18 cellular contexts compared by ENCODE assay signal in the genomic region with DNA sequence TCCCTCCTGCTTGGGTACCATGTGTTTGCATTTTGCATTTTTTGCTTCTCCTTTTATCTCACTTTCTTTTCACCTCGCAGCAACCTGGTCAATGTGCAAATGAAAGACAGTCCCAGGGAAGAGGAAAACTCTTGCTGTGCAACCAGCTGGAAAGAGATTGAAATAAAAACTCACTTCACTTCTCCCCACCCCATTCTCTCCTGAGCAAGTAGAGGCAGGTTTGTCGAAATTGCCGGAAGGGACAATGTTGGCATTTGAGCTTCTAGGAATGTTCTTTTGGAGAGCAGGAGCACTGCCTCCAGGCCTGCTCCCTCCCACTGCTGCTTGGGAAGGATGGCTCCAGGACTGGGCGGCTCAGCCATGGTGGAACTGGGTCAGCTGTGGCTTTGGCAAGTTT. TPM values are rescaled to one million over a fixed set of nuclear protein-coding genes. Genes with fewer than 3 reads are reported as not detected.
A peak's percentile ranks its signal among the peaks of the same experiment; 100 is the strongest.
DNase-seq lines count a peak whose midpoint lies in the region; ATAC-seq and TF ChIP-seq lines count a peak whose summit lies in the region.
"Had no signal": no experiment of that assay in that cellular context is flagged by ENCODE, and none has a peak within 500 bp of the region (broad histone marks: within the 10 kb centered on the region; RNA-seq: fewer than 3 reads in every experiment).

No MANE protein-coding gene starts in this region.

- in situ Hi-C loops in GM23248 (cut with MboI) = loop anchor here (25.0 kb wide), 2 partner anchors 795 to 1095 kb away; no protein-coding TSS in a partner anchor

- H3K27ac ChIP-seq in GM23248 (no peak overlapping the region), OCI-LY7 (ENCODE audit: low read depth, low read length, poor library complexity, severe bottlenecking) (peak overlapping the region; percentile 38), trophoblast cell (ENCODE audit: low read depth, low read length) (peak overlapping the region; percentile 24)
- H3K27ac ChIP-seq: C4-2B, heart left ventricle, PC-9 had no signal

- no peak overlapping the region for H4K8ac ChIP-seq in trophoblast cell (ENCODE audit: low read depth, low read length)

- H3K36me3 ChIP-seq in GM23248 (ENCODE audit: low read depth) (no peaks in the 10 kb centered on the region), OCI-LY7 (ENCODE audit: insufficient read depth, low read length) (no peaks in the 10 kb centered on the region), trophoblast cell (ENCODE audit: control insufficient read depth in 1 of 2, insufficient read depth in 2 of 2, low read length in 2 of 2) (no peaks in the 10 kb centered on the region)
- H3K36me3 ChIP-seq: heart left ventricle had no signal

- H3K4me3 Mint-ChIP-seq in CD14-positive monocyte = no peak overlapping the region
- H3K4me3 Mint-ChIP-seq: activated B cell treated with CpG ODN at 0.5 μM for 24 hours; activated CD8-positive, alpha-beta T cell treated with anti-CD3 and anti-CD28 coated beads for 36 hours; activated T-cell treated with anti-CD3 and anti-CD28 coated beads, Interleukin-2, amount 50 U/mL, for 24 hours; HFFc6; memory B cell; naive thymus-derived CD8-positive, alpha-beta T cell had no signal

- peaks cover 0 to 9% (median 5%) of the 10 kb centered on the region in 7 donors for H3K9me3 Mint-ChIP-seq in CD14-positive monocyte
- H3K9me3 Mint-ChIP-seq: activated B cell treated with CpG ODN at 0.5 μM for 24 hours; activated CD8-positive, alpha-beta T cell treated with anti-CD3 and anti-CD28 coated beads for 36 hours; activated T-cell treated with anti-CD3 and anti-CD28 coated beads, Interleukin-2, amount 50 U/mL, for 24 hours; HFFc6; memory B cell; naive thymus-derived CD8-positive, alpha-beta T cell had no signal

- no peak for DNase-seq in GM23248
- DNase-seq in OCI-LY7 (ENCODE audit: low spot score) = peak; percentile 54
- DNase-seq in trophoblast cell = peak; percentile 68 to 78
- DNase-seq in NCI-H510A treated with DMSO at 0.1 percent for 48 hours (lab: John Stamatoyannopoulos, UW) = no peak
- no peak for DNase-seq in CD14-positive monocyte (ENCODE audit: low spot score)
- DNase-seq in NCI-H1092 (lab: John Stamatoyannopoulos, UW) = no peak
- DNase-seq in activated effector memory CD4-positive, alpha-beta T cell treated with anti-CD3 and anti-CD28 coated beads, Interleukin-2, amount 50 U/mL, for 16 hours = no peak
- DNase-seq: activated B cell treated with CpG ODN at 0.5 μM for 24 hours; activated naive CD4-positive, alpha-beta T cell treated with anti-CD3 and anti-CD28 coated beads, Interleukin-2, amount 50 U/mL, for 16 hours; activated T-cell treated with anti-CD3 and anti-CD28 coated beads, Interleukin-2, amount 50 U/mL, for 24 hours; heart left ventricle had no signal

- H2AK5ac ChIP-seq in trophoblast cell (ENCODE audit: low read length) = no peak overlapping the region

- no peak overlapping the region for H3K4me2 ChIP-seq in GM23248 (ENCODE audit: unreplicated experiment)
- H3K4me2 ChIP-seq in OCI-LY7 (ENCODE audit: low read length) = peak overlapping the region; percentile 41
- H3K4me2 ChIP-seq in trophoblast cell (ENCODE audit: low read length) = no peak overlapping the region
- H3K4me2 ChIP-seq: PC-9 had no signal

- BruUV-seq in OCI-LY7 (replicated peaks; lab: Mats Ljungman, UMichigan) = no TSS peak

- peak; percentile 27 for ATAC-seq in esophagus mucosa

- H3K4me3 ChIP-seq in GM23248 (no peak overlapping the region), OCI-LY7 (ENCODE audit: low read depth, low read length, poor library complexity, severe bottlenecking) (peak overlapping the region; percentile 12), trophoblast cell (ENCODE audit: low read depth, low read length) (no peak overlapping the region)
- H3K4me3 ChIP-seq: heart left ventricle, PC-9 had no signal

- no peak overlapping the region for H3K4ac ChIP-seq in trophoblast cell (ENCODE audit: low read depth, low read length)

- TF ChIP-seq CTCF in OCI-LY7 (conservative IDR thresholded peaks at IDR 0.05; ENCODE audit: low read length) (no peak), CD14-positive monocyte (IDR thresholded peaks at IDR 0.05) (no peak)

- no peak overlapping the region for H2BK5ac ChIP-seq in trophoblast cell (ENCODE audit: low read depth, low read length, poor library complexity)

- CTCF ChIA-PET in OCI-LY7 (lab: Charles Lee; ENCODE audit: unreplicated experiment) = interaction anchor here (0.6 to 1.0 kb wide), 2 partner anchors 279 to 375 kb away, joined by 3 read pairs; no protein-coding TSS in a partner anchor

- H2BK120ac ChIP-seq in trophoblast cell (ENCODE audit: insufficient read depth, low read length, poor library complexity) = no peak overlapping the region

- H3K4me1 Mint-ChIP-seq in CD14-positive monocyte = peaks cover 3% of the 10 kb centered on the region
- H3K4me1 Mint-ChIP-seq: memory B cell had no signal

- H3K4me1 ChIP-seq in GM23248 (ENCODE audit: insufficient read depth) (peaks cover 7% of the 10 kb centered on the region), OCI-LY7 (ENCODE audit: insufficient read depth, low read length, poor library complexity, severe bottlenecking) (peaks cover 12% of the 10 kb centered on the region), trophoblast cell (ENCODE audit: control insufficient read depth in 1 of 2, insufficient read depth in 2 of 2, low read length in 2 of 2) (peaks cover 12 to 16% of the 10 kb centered on the region in 2 experiments)

- H3K9ac ChIP-seq in GM23248 = no peak overlapping the region
- no peak overlapping the region for H3K9ac ChIP-seq in trophoblast cell (ENCODE audit: low read length)

- intact Hi-C loops in OCI-LY7 (cut with micrococcal nuclease; ENCODE audit: unreplicated experiment) = no loop called here
- intact Hi-C loops in CD14-positive monocyte (cut with micrococcal nuclease) = no loop called here

- H3K36me3 Mint-ChIP-seq in CD14-positive monocyte = no peaks in the 10 kb centered on the region
- H3K36me3 Mint-ChIP-seq: memory B cell; naive thymus-derived CD8-positive, alpha-beta T cell had no signal

- H3K14ac ChIP-seq in trophoblast cell (ENCODE audit: low read length) = no peak overlapping the region

- H3K23ac ChIP-seq in trophoblast cell (ENCODE audit: low read length) = no peak overlapping the region

- H3K18ac ChIP-seq in trophoblast cell (ENCODE audit: low read length) = no peak overlapping the region

- no peak overlapping the region for H2BK12ac ChIP-seq in trophoblast cell (ENCODE audit: low read length)

- H3K79me1 ChIP-seq in trophoblast cell (ENCODE audit: low read length) = no peaks in the 10 kb centered on the region

- H3K79me2 ChIP-seq in GM23248 (ENCODE audit: insufficient read depth) = no peaks in the 10 kb centered on the region
- no peaks in the 10 kb centered on the region for H3K79me2 ChIP-seq in OCI-LY7 (ENCODE audit: insufficient read depth, low read depth, low read length)
- no peaks in the 10 kb centered on the region for H3K79me2 ChIP-seq in trophoblast cell (ENCODE audit: control insufficient read depth, insufficient read depth, low read length, poor library complexity)

- no peaks in the 10 kb centered on the region for H3K27me3 ChIP-seq in GM23248 (replicated peaks; ENCODE audit: insufficient read depth)
- no peaks in the 10 kb centered on the region for H3K27me3 ChIP-seq in trophoblast cell (ENCODE audit: insufficient read depth, low read length)

- H3F3A ChIP-seq in GM23248 (ENCODE audit: insufficient read depth) = no peaks in the 10 kb centered on the region; the same call in 1 of the 2 replicates

- no peak overlapping the region for H3K27ac Mint-ChIP-seq in CD14-positive monocyte
- H3K27ac Mint-ChIP-seq: activated B cell treated with CpG ODN at 0.5 μM for 24 hours; activated CD8-positive, alpha-beta T cell treated with anti-CD3 and anti-CD28 coated beads for 36 hours; activated T-cell treated with anti-CD3 and anti-CD28 coated beads, Interleukin-2, amount 50 U/mL, for 24 hours; HFFc6; memory B cell; naive thymus-derived CD8-positive, alpha-beta T cell had no signal

- no peaks in the 10 kb centered on the region for H4K20me1 ChIP-seq in GM23248 (ENCODE audit: insufficient read depth)
- no peaks in the 10 kb centered on the region for H4K20me1 ChIP-seq in OCI-LY7 (ENCODE audit: insufficient read depth, low read length)

- H2AFZ ChIP-seq in GM23248 (peak overlapping the region; percentile 53), OCI-LY7 (ENCODE audit: low read length) (peak overlapping the region; percentile 31; the same call in 1 of the 2 replicates), trophoblast cell (ENCODE audit: insufficient read depth, low read length, poor library complexity) (peak overlapping the region; percentile 47)
- H2AFZ ChIP-seq: PC-9 had no signal

- POLR2A ChIA-PET in OCI-LY7 (lab: Charles Lee) = no interaction called here

- H4K12ac ChIP-seq in trophoblast cell (ENCODE audit: low read depth, low read length) = no peak overlapping the region

- H4K91ac ChIP-seq in trophoblast cell (ENCODE audit: low read depth, low read length) = no peak overlapping the region

- H3K9me3 ChIP-seq in GM23248 (ENCODE audit: low read depth) = no peaks in the 10 kb centered on the region
- no peaks in the 10 kb centered on the region for H3K9me3 ChIP-seq in OCI-LY7 (ENCODE audit: low read length)
- no peaks in the 10 kb centered on the region for H3K9me3 ChIP-seq in trophoblast cell (ENCODE audit: insufficient read depth, low read depth, low read length)
- H3K9me3 ChIP-seq: heart left ventricle had no signal

- peaks cover 3 to 10% (median 8%) of the 10 kb centered on the region in 3 donors for H3K27me3 Mint-ChIP-seq in CD14-positive monocyte (ENCODE audit: low read depth in 3 of 3)

- 47 to 54% methylated on average over 4 of the region's 4 CpGs for WGBS in GM23248 (ENCODE audit: low coverage in 1 of 2, low lambda C conversion rate in 2 of 2, missing lambda C conversion rate in 2 of 2), 2 experiments
- WGBS in trophoblast cell (ENCODE audit: extremely low coverage, insufficient coverage, insufficient read length) = no CpG with 5 or more reads among the region's 4 CpGs

- H3K9me2 ChIP-seq in GM23248 (ENCODE audit: insufficient read depth) = no peaks in the 10 kb centered on the region
- no peaks in the 10 kb centered on the region for H3K9me2 ChIP-seq in OCI-LY7 (ENCODE audit: insufficient read depth, low read length)

RNA-seq across cellular contexts. Expression of a gene that starts 30.6 kb away (rescaled TPM):
- total RNA-seq in GM23248 (2014; rRNA removed; shearing (Covaris generic)) = 19.1 and 29.0 TPM in 2 replicates
- polyA plus RNA-seq in GM23248 (2016; fragmentation: Nextera tagmentation; extraction: Ambion mirVana) = 10.4 and 11.1 TPM in 2 replicates
- total RNA-seq in OCI-LY7 (2014; rRNA removed; shearing (Covaris generic)) = not detected in 2 replicates
- total RNA-seq in OCI-LY7 (2022) = not detected in 2 replicates
- 9.9 TPM for total RNA-seq in esophagus mucosa
- 11.5 and 12.7 TPM in 2 replicates for polyA plus RNA-seq in trophoblast cell (2013)
- not detected for polyA plus RNA-seq in CD14-positive monocyte
- total RNA-seq: PC-9 had no signal
- polyA plus RNA-seq: naive thymus-derived CD8-positive, alpha-beta T cell had no signal

RNA-seq across cellular contexts. Expression of a gene that starts 33.7 kb away (rescaled TPM):
- 7.2 and 11.5 TPM in 2 replicates for total RNA-seq in GM23248 (2014; rRNA removed; shearing (Covaris generic))
- polyA plus RNA-seq in GM23248 (2016; fragmentation: Nextera tagmentation; extraction: Ambion mirVana) = 5.3 and 5.6 TPM in 2 replicates
- 4.8 and 7.7 TPM in 2 replicates for total RNA-seq in OCI-LY7 (2014; rRNA removed; shearing (Covaris generic))
- 5.6 and 5.8 TPM in 2 replicates for total RNA-seq in OCI-LY7 (2022)
- 4.1 TPM for total RNA-seq in esophagus mucosa
- polyA plus RNA-seq in trophoblast cell (2013) = 2.7 and 2.9 TPM in 2 replicates
- polyA plus RNA-seq in CD14-positive monocyte = 1 to 10 TPM; 1.9 TPM

RNA-seq across cellular contexts. Expression of a gene that starts 34.0 kb away (rescaled TPM):
- total RNA-seq in GM23248 (2014; rRNA removed; shearing (Covaris generic)) = 59.1 and 93.1 TPM in 2 replicates
- 122 and 127 TPM in 2 replicates for polyA plus RNA-seq in GM23248 (2016; fragmentation: Nextera tagmentation; extraction: Ambion mirVana)
- 60.2 and 70.1 TPM in 2 replicates for total RNA-seq in OCI-LY7 (2014; rRNA removed; shearing (Covaris generic))
- total RNA-seq in OCI-LY7 (2022) = 68.2 and 71.2 TPM in 2 replicates
- 33.9 TPM for total RNA-seq in esophagus mucosa
- 79.3 and 82.1 TPM in 2 replicates for polyA plus RNA-seq in trophoblast cell (2013)
- 10 to 100 TPM; 50.9 to 55.1 TPM for polyA plus RNA-seq in CD14-positive monocyte

Comparison
In these comparisons a context has a peak if more than half of its experiments do, and no peak if none do; other contexts are left out.
1. DNase-seq: peak in OCI-LY7 (single experiment) and trophoblast cell (2 of 2); none in GM23248 (single experiment), NCI-H510A treated with DMSO at 0.1 percent for 48 hours (single experiment), CD14-positive monocyte (single experiment), NCI-H1092 (single experiment) and activated effector memory CD4-positive, alpha-beta T cell treated with anti-CD3 and anti-CD28 coated beads, Interleukin-2, amount 50 U/mL, for 16 hours (single experiment).
2. RNA of a gene that starts 30.6 kb away (total RNA-seq): 19.1 to 29.0 TPM in GM23248 and 9.9 TPM in esophagus mucosa (single experiment); not detected in OCI-LY7; every median in the first group is over 10 times any median in the second.
3. Peak in every context shown above with its lines, with median percentiles within 50 percentile points of each other: H2AFZ ChIP-seq.